10 cellular contexts compared by ENCODE assay signal in genomic region chr6:76351275-76351674, GRCh38.
DNase-seq lines count a peak whose midpoint lies in the region; ATAC-seq lines count a peak whose summit lies in the region.
"Had no signal": no experiment of that assay in that cellular context is flagged by ENCODE, and none has a peak within 500 bp of the region (broad histone marks: within the 10 kb centered on the region; RNA-seq: fewer than 3 reads in every experiment).

No MANE protein-coding gene starts in this region.

- no peak overlapping the region for H3K4me3 ChIP-seq in Jurkat, Clone E6-1 (ENCODE audit: low read length)
- H3K4me3 ChIP-seq in mesendoderm (ENCODE audit: low read length) = no peak overlapping the region
- H3K4me3 ChIP-seq: prostate gland had no signal

- no peak for ATAC-seq in HG02610 (IDR thresholded peaks at IDR 0.05; ENCODE audit: unreplicated experiment)

- DNase-seq in EL = peak; percentile 1
- DNase-seq in Jurkat, Clone E6-1 (ENCODE audit: low read depth, low spot score) = peak; percentile 14
- DNase-seq in SW 1271 (lab: John Stamatoyannopoulos, UW) = peak; percentile 7 to 28
- DNase-seq in mesendoderm = peak; percentile 62
- DNase-seq in putamen (ENCODE audit: low spot score) = no peak
- no peak for DNase-seq in NCI-H2107 (lab: John Stamatoyannopoulos, UW)
- DNase-seq: effector CD8-positive, alpha-beta T cell; NCI-H2081 had no signal

- no peak overlapping the region for H2BK120ac ChIP-seq in mesendoderm (ENCODE audit: low read depth, low read length)

- no peak overlapping the region for H2BK5ac ChIP-seq in mesendoderm (ENCODE audit: low read length)

- H3K27ac ChIP-seq in mesendoderm (ENCODE audit: low read depth, low read length) = no peak overlapping the region
- H3K27ac ChIP-seq: prostate gland had no signal

- no peaks in the 10 kb centered on the region for H3K4me1 ChIP-seq in mesendoderm (ENCODE audit: control insufficient read depth, low read depth, low read length)
- H3K4me1 ChIP-seq: prostate gland had no signal

- H3K4me2 ChIP-seq in mesendoderm (ENCODE audit: low read length) = no peak overlapping the region

- H3K9ac ChIP-seq in mesendoderm (ENCODE audit: low read length) = no peak overlapping the region

- H4K5ac ChIP-seq in mesendoderm (ENCODE audit: low read length) = no peak overlapping the region

- no peak overlapping the region for H4K8ac ChIP-seq in mesendoderm (ENCODE audit: low read depth, low read length)

- no peak overlapping the region for H2AK5ac ChIP-seq in mesendoderm (ENCODE audit: low read length)

- no peak overlapping the region for H3K23ac ChIP-seq in mesendoderm (ENCODE audit: low read length)

- H3K56ac ChIP-seq in mesendoderm (ENCODE audit: low read length) = no peak overlapping the region

- no peak overlapping the region for H3K4ac ChIP-seq in mesendoderm (ENCODE audit: low read depth, low read length)

- no peaks in the 10 kb centered on the region for H3K79me1 ChIP-seq in mesendoderm (ENCODE audit: low read length)

- no peak overlapping the region for H2BK15ac ChIP-seq in mesendoderm (replicated peaks; ENCODE audit: low read depth)

- H3K79me2 ChIP-seq in mesendoderm (ENCODE audit: control insufficient read depth, insufficient read depth, low read length) = no peaks in the 10 kb centered on the region

- no peaks in the 10 kb centered on the region for H3K36me3 ChIP-seq in mesendoderm (ENCODE audit: control insufficient read depth, insufficient read depth, low read length)
- H3K36me3 ChIP-seq: prostate gland had no signal

- H3K18ac ChIP-seq in mesendoderm (ENCODE audit: low read length) = no peak overlapping the region

- H3K27me3 ChIP-seq in mesendoderm (ENCODE audit: insufficient read depth, low read length, poor library complexity) = no peaks in the 10 kb centered on the region

Comparison
In these comparisons a context has a peak if more than half of its experiments do, and no peak if none do; other contexts are left out.
1. DNase-seq: peak in EL (single experiment), Jurkat, Clone E6-1 (single experiment), SW 1271 (2 of 2) and mesendoderm (single experiment); none in putamen (single experiment) and NCI-H2107 (single experiment).